Comparison of ENCODE assay signal across 8 cellular contexts in the genomic region with DNA sequence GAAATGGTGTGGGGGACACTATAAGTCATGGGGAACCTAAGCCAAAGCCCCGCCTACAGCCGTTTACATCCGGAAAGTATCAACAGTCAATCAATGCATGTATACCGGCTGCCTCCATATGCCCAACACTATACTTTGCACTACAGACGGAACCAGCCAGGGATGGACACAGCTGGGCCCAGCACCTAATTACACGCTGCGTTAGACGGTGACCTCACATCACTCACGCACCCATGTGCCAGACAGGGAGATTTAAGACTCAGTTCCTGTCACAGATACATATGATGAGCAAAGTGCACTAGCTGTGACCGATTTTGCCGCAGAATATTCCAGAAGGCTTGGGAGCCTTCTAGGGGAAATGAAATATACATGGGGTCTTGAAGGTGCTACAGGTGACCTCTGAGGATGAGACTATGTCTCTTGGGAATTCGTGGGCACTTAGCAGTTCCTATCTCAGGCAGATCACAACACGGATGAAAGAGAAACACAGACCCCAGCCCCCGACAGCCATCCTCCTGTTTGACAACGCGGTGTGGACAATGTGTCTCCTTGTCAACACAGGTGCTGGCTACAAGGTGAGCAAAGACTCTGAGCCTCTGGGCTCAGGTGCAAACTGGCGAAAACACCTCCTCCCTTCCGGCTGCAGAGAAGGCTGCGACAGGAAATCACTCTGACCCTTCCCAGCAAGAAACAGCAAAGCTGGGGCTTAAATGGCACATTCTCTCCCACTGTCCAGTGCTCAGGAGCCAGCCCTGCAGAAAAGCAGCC. TPM values are rescaled to one million over a fixed set of nuclear protein-coding genes. Genes with fewer than 3 reads are reported as not detected.
DNase-seq lines count a peak whose midpoint lies in the region; ATAC-seq and TF ChIP-seq lines count a peak whose summit lies in the region.

No MANE protein-coding gene starts in this region.

- H3K9me3 ChIP-seq in SJCRH30 (replicated peaks) = no peaks in the 10 kb centered on the region

- peaks cover 60% of the 10 kb centered on the region for H3K36me3 Mint-ChIP-seq in stimulated activated effector memory CD8-positive, alpha-beta T cell treated with anti-CD3 and anti-CD28 coated beads, Interleukin-12 subunit alpha, Interleukin-12 subunit beta, amount 100 ng/mL, for 72 hours

- peaks cover 73% of the 10 kb centered on the region for H3K4me1 Mint-ChIP-seq in stimulated activated effector memory CD8-positive, alpha-beta T cell treated with anti-CD3 and anti-CD28 coated beads, Interleukin-12 subunit alpha, Interleukin-12 subunit beta, amount 100 ng/mL, for 72 hours

- ATAC-seq in stimulated activated effector memory CD8-positive, alpha-beta T cell treated with anti-CD3 and anti-CD28 coated beads, Interleukin-12 subunit alpha, Interleukin-12 subunit beta, amount 100 ng/mL, for 72 hours = no peak
- no peak for ATAC-seq in esophagus mucosa

- H3K4me1 ChIP-seq in SJCRH30 = peaks cover 23% of the 10 kb centered on the region

- H3K4me3 ChIP-seq in SJCRH30 (peak overlapping the region; percentile 6; the same call in 1 of the 2 replicates), foreskin fibroblast (ENCODE audit: low read depth in 1 of 2, low read length in 2 of 2) (peak overlapping the region; percentile 32 to 43)

- 0 out of 2 replicates have a peak, but pooled peaks cover 2% of the 10 kb centered on the region for H3K36me3 ChIP-seq in SJCRH30

- H3K4me3 Mint-ChIP-seq in stimulated activated effector memory CD8-positive, alpha-beta T cell treated with anti-CD3 and anti-CD28 coated beads, Interleukin-12 subunit alpha, Interleukin-12 subunit beta, amount 100 ng/mL, for 72 hours = peak overlapping the region; percentile 80

- DNase-seq in NCI-H2081 (lab: John Stamatoyannopoulos, UW) (peak; percentile 47 to 59), NCI-H2081 treated with DMSO at 0.1 percent for 48 hours (lab: John Stamatoyannopoulos, UW) (no peak), SJCRH30 (peak in 1 of 2 experiments; percentile 26), foreskin fibroblast (peak in 1 of 2 donors; percentile 30), Kasumi-1 (lab: John Stamatoyannopoulos, UW) (no peak), RKO (ENCODE audit: low spot score) (no peak)
- DNase-seq in stimulated activated effector memory CD8-positive, alpha-beta T cell treated with anti-CD3 and anti-CD28 coated beads, Interleukin-12 subunit alpha, Interleukin-12 subunit beta, amount 100 ng/mL, for 72 hours (ENCODE audit: low spot score in 2 of 2) = no peak

- H3K27ac Mint-ChIP-seq in stimulated activated effector memory CD8-positive, alpha-beta T cell treated with anti-CD3 and anti-CD28 coated beads, Interleukin-12 subunit alpha, Interleukin-12 subunit beta, amount 100 ng/mL, for 72 hours = peak overlapping the region; percentile 93

- H3K27me3 ChIP-seq in SJCRH30 = no peaks in the 10 kb centered on the region

- TF ChIP-seq CTCF in foreskin fibroblast (IDR thresholded peaks at IDR 0.05; ENCODE audit: low read depth, low read length) = no peak

- no peaks in the 10 kb centered on the region for H3K9me3 Mint-ChIP-seq in stimulated activated effector memory CD8-positive, alpha-beta T cell treated with anti-CD3 and anti-CD28 coated beads, Interleukin-12 subunit alpha, Interleukin-12 subunit beta, amount 100 ng/mL, for 72 hours

- H3K27ac ChIP-seq in SJCRH30 = peak overlapping the region; percentile 48

RNA-seq across cellular contexts. Expression of a gene that starts 8.0 kb away (rescaled TPM):
- 10.3 and 10.9 TPM in 2 replicates for total RNA-seq in SJCRH30 (2014; rRNA removed; shearing (Covaris generic))
- 931 TPM for total RNA-seq in esophagus mucosa

RNA-seq across cellular contexts. Expression of a gene that starts 35.0 kb away (rescaled TPM):
- 2,270 and 2,323 TPM in 2 replicates for total RNA-seq in SJCRH30 (2014; rRNA removed; shearing (Covaris generic))
- total RNA-seq in esophagus mucosa = 1,515 TPM

RNA-seq across cellular contexts. Expression of a gene that starts 52.7 kb away (rescaled TPM):
- 8.8 and 9.1 TPM in 2 replicates for total RNA-seq in SJCRH30 (2014; rRNA removed; shearing (Covaris generic))
- 9.3 TPM for total RNA-seq in esophagus mucosa

Comparison
In these comparisons a context has a peak if more than half of its experiments do, and no peak if none do; other contexts are left out.
1. DNase-seq: peak in NCI-H2081 (2 of 2); none in NCI-H2081 treated with DMSO at 0.1 percent for 48 hours (single experiment), stimulated activated effector memory CD8-positive, alpha-beta T cell treated with anti-CD3 and anti-CD28 coated beads, Interleukin-12 subunit alpha, Interleukin-12 subunit beta, amount 100 ng/mL, for 72 hours (0 of 2), Kasumi-1 (0 of 2) and RKO (single experiment).
2. RNA of a gene that starts 8.0 kb away (total RNA-seq): 931 TPM in esophagus mucosa (single experiment); 10.3 to 10.9 TPM in SJCRH30; every median in the first group is over 10 times any median in the second.